In the genomic region with DNA sequence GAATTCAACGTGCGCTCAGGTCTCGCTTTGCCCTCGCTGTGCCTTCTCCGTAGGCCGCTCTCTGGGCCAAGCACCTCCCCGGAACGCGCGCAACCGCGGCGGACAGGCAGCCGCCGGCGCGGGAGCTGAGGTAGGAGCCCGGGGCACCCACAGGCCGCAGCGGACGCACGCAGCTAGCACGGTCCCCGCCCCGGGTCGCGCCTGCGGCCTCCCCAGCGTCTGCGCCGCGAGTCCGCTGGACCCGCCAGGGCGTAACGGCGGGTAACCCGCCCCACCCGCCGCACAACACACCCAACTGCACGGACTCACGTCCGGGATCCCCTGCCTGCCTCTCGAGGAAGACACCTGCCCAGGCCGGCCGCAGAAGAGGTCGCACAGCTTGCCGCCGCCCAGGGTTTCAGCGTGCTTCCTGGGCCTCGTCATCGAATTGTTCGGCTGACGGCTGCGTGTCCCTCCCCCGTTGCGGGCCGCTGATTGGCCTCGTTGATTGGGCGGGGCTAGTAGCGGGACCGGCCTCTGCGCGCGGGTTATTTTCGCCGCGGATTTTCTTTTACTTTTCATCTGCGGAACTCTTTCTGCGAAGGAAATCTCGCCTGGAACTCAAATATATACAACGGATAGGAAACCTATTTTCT, we compare ENCODE assay signal across 1 cellular context.
TF ChIP-seq lines count a peak whose summit lies in the region.

A gene with protein sequence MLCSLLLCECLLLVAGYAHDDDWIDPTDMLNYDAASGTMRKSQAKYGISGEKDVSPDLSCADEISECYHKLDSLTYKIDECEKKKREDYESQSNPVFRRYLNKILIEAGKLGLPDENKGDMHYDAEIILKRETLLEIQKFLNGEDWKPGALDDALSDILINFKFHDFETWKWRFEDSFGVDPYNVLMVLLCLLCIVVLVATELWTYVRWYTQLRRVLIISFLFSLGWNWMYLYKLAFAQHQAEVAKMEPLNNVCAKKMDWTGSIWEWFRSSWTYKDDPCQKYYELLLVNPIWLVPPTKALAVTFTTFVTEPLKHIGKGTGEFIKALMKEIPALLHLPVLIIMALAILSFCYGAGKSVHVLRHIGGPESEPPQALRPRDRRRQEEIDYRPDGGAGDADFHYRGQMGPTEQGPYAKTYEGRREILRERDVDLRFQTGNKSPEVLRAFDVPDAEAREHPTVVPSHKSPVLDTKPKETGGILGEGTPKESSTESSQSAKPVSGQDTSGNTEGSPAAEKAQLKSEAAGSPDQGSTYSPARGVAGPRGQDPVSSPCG (minus strand): TSS at position 433 of the 635 bp plus-strand sequence. CDS start 13,047 bp downstream, outside the sequence.

TF ChIP-seq in WTC11, 78 proteins besides CTCF, POLR2A, EP300 and RAD21 (continued from another document):
- peak; percentile 80 for TF ChIP-seq NFE2L1 (CRISPR knock-in tag; IDR thresholded peaks at IDR 0.05)
- 0 out of 2 replicates have a peak, but pooled peaks have one; percentile 18 for TF ChIP-seq PRDM15 (CRISPR knock-in tag; IDR thresholded peaks at IDR 0.05)
- no peak for TF ChIP-seq PREB (CRISPR knock-in tag; IDR thresholded peaks at IDR 0.05; ENCODE audit: borderline replicate concordance)
- no peak for TF ChIP-seq ZNF671 (CRISPR knock-in tag; IDR thresholded peaks at IDR 0.05)
- TF ChIP-seq, protein P1, sequence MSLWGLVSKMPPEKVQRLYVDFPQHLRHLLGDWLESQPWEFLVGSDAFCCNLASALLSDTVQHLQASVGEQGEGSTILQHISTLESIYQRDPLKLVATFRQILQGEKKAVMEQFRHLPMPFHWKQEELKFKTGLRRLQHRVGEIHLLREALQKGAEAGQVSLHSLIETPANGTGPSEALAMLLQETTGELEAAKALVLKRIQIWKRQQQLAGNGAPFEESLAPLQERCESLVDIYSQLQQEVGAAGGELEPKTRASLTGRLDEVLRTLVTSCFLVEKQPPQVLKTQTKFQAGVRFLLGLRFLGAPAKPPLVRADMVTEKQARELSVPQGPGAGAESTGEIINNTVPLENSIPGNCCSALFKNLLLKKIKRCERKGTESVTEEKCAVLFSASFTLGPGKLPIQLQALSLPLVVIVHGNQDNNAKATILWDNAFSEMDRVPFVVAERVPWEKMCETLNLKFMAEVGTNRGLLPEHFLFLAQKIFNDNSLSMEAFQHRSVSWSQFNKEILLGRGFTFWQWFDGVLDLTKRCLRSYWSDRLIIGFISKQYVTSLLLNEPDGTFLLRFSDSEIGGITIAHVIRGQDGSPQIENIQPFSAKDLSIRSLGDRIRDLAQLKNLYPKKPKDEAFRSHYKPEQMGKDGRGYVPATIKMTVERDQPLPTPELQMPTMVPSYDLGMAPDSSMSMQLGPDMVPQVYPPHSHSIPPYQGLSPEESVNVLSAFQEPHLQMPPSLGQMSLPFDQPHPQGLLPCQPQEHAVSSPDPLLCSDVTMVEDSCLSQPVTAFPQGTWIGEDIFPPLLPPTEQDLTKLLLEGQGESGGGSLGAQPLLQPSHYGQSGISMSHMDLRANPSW (CRISPR knock-in tag; conservative IDR thresholded peaks at IDR 0.05; ENCODE audit: low read depth), result no peak
- no peak for TF ChIP-seq ATF1 (CRISPR knock-in tag; IDR thresholded peaks at IDR 0.05)
- TF ChIP-seq IRF2 (CRISPR knock-in tag; IDR thresholded peaks at IDR 0.05; ENCODE audit: borderline replicate concordance, low read depth), result no peak
- TF ChIP-seq, protein P2, sequence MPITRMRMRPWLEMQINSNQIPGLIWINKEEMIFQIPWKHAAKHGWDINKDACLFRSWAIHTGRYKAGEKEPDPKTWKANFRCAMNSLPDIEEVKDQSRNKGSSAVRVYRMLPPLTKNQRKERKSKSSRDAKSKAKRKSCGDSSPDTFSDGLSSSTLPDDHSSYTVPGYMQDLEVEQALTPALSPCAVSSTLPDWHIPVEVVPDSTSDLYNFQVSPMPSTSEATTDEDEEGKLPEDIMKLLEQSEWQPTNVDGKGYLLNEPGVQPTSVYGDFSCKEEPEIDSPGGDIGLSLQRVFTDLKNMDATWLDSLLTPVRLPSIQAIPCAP (CRISPR knock-in tag; IDR thresholded peaks at IDR 0.05), result no peak
- TF ChIP-seq, protein P3, sequence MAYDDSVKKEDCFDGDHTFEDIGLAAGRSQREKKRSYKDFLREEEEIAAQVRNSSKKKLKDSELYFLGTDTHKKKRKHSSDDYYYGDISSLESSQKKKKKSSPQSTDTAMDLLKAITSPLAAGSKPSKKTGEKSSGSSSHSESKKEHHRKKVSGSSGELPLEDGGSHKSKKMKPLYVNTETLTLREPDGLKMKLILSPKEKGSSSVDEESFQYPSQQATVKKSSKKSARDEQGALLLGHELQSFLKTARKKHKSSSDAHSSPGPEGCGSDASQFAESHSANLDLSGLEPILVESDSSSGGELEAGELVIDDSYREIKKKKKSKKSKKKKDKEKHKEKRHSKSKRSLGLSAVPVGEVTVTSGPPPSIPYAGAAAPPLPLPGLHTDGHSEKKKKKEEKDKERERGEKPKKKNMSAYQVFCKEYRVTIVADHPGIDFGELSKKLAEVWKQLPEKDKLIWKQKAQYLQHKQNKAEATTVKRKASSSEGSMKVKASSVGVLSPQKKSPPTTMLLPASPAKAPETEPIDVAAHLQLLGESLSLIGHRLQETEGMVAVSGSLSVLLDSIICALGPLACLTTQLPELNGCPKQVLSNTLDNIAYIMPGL (CRISPR knock-in tag; IDR thresholded peaks at IDR 0.05), result peak; percentile 88
- TF ChIP-seq ESRRA (CRISPR knock-in tag; IDR thresholded peaks at IDR 0.05; ENCODE audit: borderline replicate concordance), result no peak
- 0 out of 2 replicates have a peak, but pooled peaks have one; percentile 13 for TF ChIP-seq PRRX2 (CRISPR knock-in tag; IDR thresholded peaks at IDR 0.05)
